In genomic region chr14:36659822-36660735, GRCh38 we compare ENCODE assay signal across 1 cellular context.
TF ChIP-seq lines count a peak whose summit lies in the region.

No MANE protein-coding gene starts in this region.

TF ChIP-seq in GM12878, 131 proteins besides CTCF, POLR2A, EP300 and RAD21 (continued from another document):
- TF ChIP-seq HSF1 (IDR thresholded peaks at IDR 0.05; ENCODE audit: low read depth, low read length), result no peak
- TF ChIP-seq NR2C1 (IDR thresholded peaks at IDR 0.05), result no peak
